7 cellular contexts compared by ENCODE assay signal in the genomic region with DNA sequence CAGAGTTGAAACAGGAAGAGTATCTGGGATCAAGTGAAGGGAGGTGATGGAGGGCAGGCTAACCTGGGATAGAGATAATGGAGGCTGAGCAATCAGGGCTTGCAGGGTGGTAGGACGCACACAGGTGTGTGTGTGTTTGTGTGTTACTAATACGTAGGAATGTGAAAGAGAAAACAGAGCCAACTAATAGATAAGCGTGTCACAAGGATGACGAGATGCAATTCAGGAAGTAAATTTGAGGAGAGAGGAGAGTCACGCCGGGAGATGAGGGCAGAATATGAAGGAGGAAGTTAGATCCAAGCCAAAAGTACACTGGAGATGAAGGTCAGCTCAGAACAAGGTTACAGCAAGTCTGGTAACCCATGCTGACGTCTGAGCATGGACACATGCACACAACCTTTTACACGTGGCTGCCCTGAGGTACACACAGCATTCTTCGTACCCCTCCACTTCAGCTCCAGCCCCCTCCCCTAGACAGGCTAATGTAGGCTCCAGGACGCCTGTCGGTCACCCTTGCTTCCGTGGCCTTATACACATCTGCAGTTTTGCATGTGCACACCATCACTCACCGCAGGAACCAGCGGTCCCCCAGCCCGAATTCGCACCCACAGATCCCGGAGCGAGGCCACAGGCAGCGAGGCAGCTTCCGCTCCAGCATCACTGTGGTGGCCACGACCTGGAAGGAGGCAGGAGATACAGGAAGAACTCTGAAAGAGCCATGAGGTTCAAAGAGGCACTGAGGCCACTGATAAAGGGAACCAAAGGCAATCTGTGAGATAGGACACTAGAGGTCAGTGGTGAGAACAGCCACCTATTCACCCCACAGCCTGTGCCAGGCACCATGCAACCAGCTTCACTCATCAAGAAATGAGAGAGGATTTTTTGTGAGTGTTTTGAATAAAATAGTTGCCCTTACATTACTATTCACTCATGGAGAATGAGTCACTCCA. TPM values are rescaled to one million over a fixed set of nuclear protein-coding genes. Genes with fewer than 3 reads are reported as not detected.
A peak's percentile ranks its signal among the peaks of the same experiment; 100 is the strongest.
DNase-seq lines count a peak whose midpoint lies in the region.
"Had no signal": no experiment of that assay in that cellular context is flagged by ENCODE, and none has a peak within 500 bp of the region (broad histone marks: within the 10 kb centered on the region; RNA-seq: fewer than 3 reads in every experiment).

No MANE protein-coding gene starts in this region.

- peak; percentile 23 for DNase-seq in Ammon's horn (ENCODE audit: low spot score)
- peak; percentile 3 for DNase-seq in M059J (ENCODE audit: low read depth)
- DNase-seq in germinal center (ENCODE audit: low spot score): peak; percentile 54
- no peak for DNase-seq in NK-92 (lab: John Stamatoyannopoulos, UW; ENCODE audit: unreplicated experiment)
- DNase-seq in AG08396 (ENCODE audit: low spot score): no peak
- no peak for DNase-seq in UCSD-AML1 (lab: John Stamatoyannopoulos, UW; ENCODE audit: unreplicated experiment)

RNA-seq across cellular contexts. Expression of a gene that starts 23.7 kb away (rescaled TPM):
- not detected in 2 replicates for total RNA-seq in M059J (2014; rRNA removed; shearing (Covaris generic))

RNA-seq across cellular contexts. Expression of a gene that starts 24.4 kb away (rescaled TPM):
- total RNA-seq in M059J (2014; rRNA removed; shearing (Covaris generic)): not detected in 2 replicates
- total RNA-seq: lower leg skin had no signal

RNA-seq across cellular contexts. Expression of a gene that starts 30.1 kb away (rescaled TPM):
- total RNA-seq in M059J (2014; rRNA removed; shearing (Covaris generic)): not detected in 2 replicates
- total RNA-seq: lower leg skin had no signal

RNA-seq across cellular contexts. Expression of a gene that starts 53.0 kb away (rescaled TPM):
- 3.9 TPM in 1 of 2 replicates, not detected in the other for total RNA-seq in M059J (2014; rRNA removed; shearing (Covaris generic))

RNA-seq across cellular contexts. Expression of a gene that starts 54.3 kb away (rescaled TPM):
- total RNA-seq in M059J (2014; rRNA removed; shearing (Covaris generic)): 0.02 TPM in 1 of 2 replicates, not detected in the other

Comparison
In these comparisons a context has a peak if more than half of its experiments do, and no peak if none do; other contexts are left out.
1. DNase-seq: peak in Ammon's horn (single experiment), M059J (single experiment) and germinal center (single experiment); none in NK-92 (single experiment), AG08396 (single experiment) and UCSD-AML1 (single experiment).